Comparison of ENCODE assay signal across 17 cellular contexts in genomic region chr3:86046436-86047328, GRCh38.
A peak's percentile ranks its signal among the peaks of the same experiment; 100 is the strongest.
DNase-seq lines count a peak whose midpoint lies in the region; ATAC-seq and TF ChIP-seq lines count a peak whose summit lies in the region.
"Had no signal": no experiment of that assay in that cellular context is flagged by ENCODE, and none has a peak within 500 bp of the region (broad histone marks: within the 10 kb centered on the region; RNA-seq: fewer than 3 reads in every experiment).

No MANE protein-coding gene starts in this region.

- H3K4me3 ChIP-seq in subcutaneous abdominal adipose tissue (ENCODE audit: low read depth in 1 of 5, low read length in 5 of 5), result no peak overlapping the region
- H3K4me3 ChIP-seq in CD4-positive, alpha-beta memory T cell (ENCODE audit: low read length in 2 of 2), result no peak overlapping the region
- H3K4me3 ChIP-seq: GM23338 had no signal

- H3K27me3 Mint-ChIP-seq in glutamatergic neuron (ENCODE audit: unreplicated experiment), result peaks cover 2% of the 10 kb centered on the region
- H3K27me3 Mint-ChIP-seq in CD4-positive, alpha-beta memory T cell, result no peaks in the 10 kb centered on the region
- H3K27me3 Mint-ChIP-seq: CD4-positive, CD25-positive, alpha-beta regulatory T cell had no signal

- POLR2A ChIA-PET in CD4-positive, alpha-beta memory T cell (lab: Charles Lee; ENCODE audit: partially characterized antibody), result no interaction called here

- peaks cover 0 to 15% (median 0%) of the 10 kb centered on the region in 5 donors for H3K4me1 ChIP-seq in subcutaneous abdominal adipose tissue (ENCODE audit: control insufficient read depth in 5 of 5, insufficient read depth in 5 of 5, low read length in 5 of 5)
- no peaks in the 10 kb centered on the region for H3K4me1 ChIP-seq in CD4-positive, alpha-beta memory T cell (ENCODE audit: insufficient read depth, low read length)
- H3K4me1 ChIP-seq: Caco-2 had no signal

- no peak for TF ChIP-seq CTCF in glutamatergic neuron (IDR thresholded peaks at IDR 0.05; ENCODE audit: partially characterized antibody, unreplicated experiment)

- H3K4me3 Mint-ChIP-seq in glutamatergic neuron (ENCODE audit: unreplicated experiment), result peak overlapping the region; percentile 17
- no peak overlapping the region for H3K4me3 Mint-ChIP-seq in CD4-positive, alpha-beta memory T cell
- H3K4me3 Mint-ChIP-seq: CD4-positive, CD25-positive, alpha-beta regulatory T cell; GM23338 had no signal

- intact Hi-C loops in Right ventricle myocardium superior (cut with DNase I) (no loop called here), cardiac septum (cut with DNase I) (no loop called here), left ventricle myocardium superior (cut with micrococcal nuclease) (no loop called here)
- intact Hi-C loops in CD4-positive, alpha-beta memory T cell (cut with micrococcal nuclease), result no loop called here

- DNase-seq in Right ventricle myocardium superior, result no peak
- no peak for DNase-seq in cardiac septum (ENCODE audit: low spot score)
- DNase-seq in glutamatergic neuron, result no peak
- no peak for DNase-seq in left ventricle myocardium superior
- DNase-seq in NCI-H510A (lab: John Stamatoyannopoulos, UW), result no peak
- DNase-seq in CD4-positive, alpha-beta memory T cell, result no peak
- DNase-seq: 8988T; BE2C; C1 segment of cervical spinal cord; Caco-2; CD4-positive, CD25-positive, alpha-beta regulatory T cell; HCEC 1CT; IMR-90 had no signal

- H3K4me1 Mint-ChIP-seq in glutamatergic neuron (ENCODE audit: low read depth, unreplicated experiment), result peaks cover 25% of the 10 kb centered on the region
- no peaks in the 10 kb centered on the region for H3K4me1 Mint-ChIP-seq in CD4-positive, alpha-beta memory T cell
- H3K4me1 Mint-ChIP-seq: CD4-positive, CD25-positive, alpha-beta regulatory T cell; GM23338 had no signal

- peaks cover 11% of the 10 kb centered on the region for H3K9me3 Mint-ChIP-seq in glutamatergic neuron (ENCODE audit: unreplicated experiment)
- H3K9me3 Mint-ChIP-seq in CD4-positive, alpha-beta memory T cell, result peaks cover 0 to 26% (median 7%) of the 10 kb centered on the region in 8 donors

- no peaks in the 10 kb centered on the region for H3K36me3 ChIP-seq in subcutaneous abdominal adipose tissue (ENCODE audit: control insufficient read depth in 5 of 5, insufficient read depth in 5 of 5, low read length in 5 of 5)
- no peaks in the 10 kb centered on the region for H3K36me3 ChIP-seq in CD4-positive, alpha-beta memory T cell (ENCODE audit: insufficient read depth, low read length)
- H3K36me3 ChIP-seq: BE2C had no signal

- H3K9ac ChIP-seq in subcutaneous abdominal adipose tissue (ENCODE audit: low read length in 5 of 5), result no peak overlapping the region

- H3K27ac ChIP-seq in subcutaneous abdominal adipose tissue (ENCODE audit: low read depth, low read length), result peak overlapping the region; percentile 39
- no peak overlapping the region for H3K27ac ChIP-seq in CD4-positive, alpha-beta memory T cell (ENCODE audit: low read depth, low read length)
- H3K27ac ChIP-seq: HL-60 had no signal

- H3K36me3 Mint-ChIP-seq in glutamatergic neuron (ENCODE audit: unreplicated experiment), result peaks cover 17% of the 10 kb centered on the region
- H3K36me3 Mint-ChIP-seq in CD4-positive, alpha-beta memory T cell, result no peaks in the 10 kb centered on the region
- H3K36me3 Mint-ChIP-seq: CD4-positive, CD25-positive, alpha-beta regulatory T cell had no signal

- no peaks in the 10 kb centered on the region for H3K27me3 ChIP-seq in subcutaneous abdominal adipose tissue (ENCODE audit: control insufficient read depth in 5 of 5, insufficient read depth in 4 of 5, low read length in 5 of 5)
- H3K27me3 ChIP-seq in CD4-positive, alpha-beta memory T cell (ENCODE audit: insufficient read depth, low read length), result no peaks in the 10 kb centered on the region
- H3K27me3 ChIP-seq: BE2C had no signal

- peaks cover 0 to 5% (median 2%) of the 10 kb centered on the region in 5 donors for H3K9me3 ChIP-seq in subcutaneous abdominal adipose tissue (ENCODE audit: control insufficient read depth in 5 of 5, low read length in 5 of 5)
- H3K9me3 ChIP-seq in CD4-positive, alpha-beta memory T cell (ENCODE audit: control insufficient read depth in 1 of 2, low read length in 2 of 2), result no peaks in the 10 kb centered on the region
- H3K9me3 ChIP-seq: BE2C, Caco-2 had no signal

- CTCF ChIA-PET in CD4-positive, alpha-beta memory T cell (lab: Charles Lee; ENCODE audit: partially characterized antibody), result no interaction called here

- H3K27ac Mint-ChIP-seq in glutamatergic neuron (ENCODE audit: unreplicated experiment), result peak overlapping the region; percentile 82
- H3K27ac Mint-ChIP-seq in CD4-positive, alpha-beta memory T cell, result no peak overlapping the region
- H3K27ac Mint-ChIP-seq: CD4-positive, CD25-positive, alpha-beta regulatory T cell; GM23338 had no signal

- ATAC-seq in Right ventricle myocardium superior (ENCODE audit: poor library complexity), result peak; percentile 94
- ATAC-seq in left ventricle myocardium superior, result peak; percentile 96
- no peak for ATAC-seq in HG03045 (IDR thresholded peaks at IDR 0.05; ENCODE audit: unreplicated experiment)
- ATAC-seq: GM23338 had no signal
